ENCODE assay signal across 13 cellular contexts in genomic region chr1:225650198-225650597, GRCh38. TPM values are rescaled to one million over a fixed set of nuclear protein-coding genes. Genes with fewer than 3 reads are reported as not detected.
DNase-seq lines count a peak whose midpoint lies in the region; ATAC-seq, FAIRE-seq and TF ChIP-seq lines count a peak whose summit lies in the region.
"Had no signal": no experiment of that assay in that cellular context is flagged by ENCODE, and none has a peak within 500 bp of the region (broad histone marks: within the 10 kb centered on the region; RNA-seq: fewer than 3 reads in every experiment).

No MANE protein-coding gene starts in this region.

- peak overlapping the region; percentile 99 for H3K4me3 Mint-ChIP-seq in mesothelial cell of epicardium
- no peak overlapping the region for H3K4me3 Mint-ChIP-seq in stimulated activated effector memory CD8-positive, alpha-beta T cell treated with anti-CD3 and anti-CD28 coated beads, Interleukin-12 subunit alpha, Interleukin-12 subunit beta, amount 100 ng/mL, for 72 hours
- no peak overlapping the region for H3K4me3 Mint-ChIP-seq in activated naive CD4-positive, alpha-beta T cell treated with anti-CD3 and anti-CD28 coated beads for 36 hours

- H3K36me3 Mint-ChIP-seq in mesothelial cell of epicardium: peaks cover 9% of the 10 kb centered on the region
- H3K36me3 Mint-ChIP-seq in stimulated activated effector memory CD8-positive, alpha-beta T cell treated with anti-CD3 and anti-CD28 coated beads, Interleukin-12 subunit alpha, Interleukin-12 subunit beta, amount 100 ng/mL, for 72 hours: peaks cover 6% of the 10 kb centered on the region
- H3K36me3 Mint-ChIP-seq in activated naive CD4-positive, alpha-beta T cell treated with anti-CD3 and anti-CD28 coated beads for 36 hours (ENCODE audit: low read depth): no peaks in the 10 kb centered on the region

- H3K27ac ChIP-seq in HUES6 (ENCODE audit: low read depth, low read length) (no peak overlapping the region), testis (peak overlapping the region; percentile 98 to 99)

- H3K4me1 Mint-ChIP-seq in mesothelial cell of epicardium: peaks cover 48% of the 10 kb centered on the region
- peaks cover 15% of the 10 kb centered on the region for H3K4me1 Mint-ChIP-seq in stimulated activated effector memory CD8-positive, alpha-beta T cell treated with anti-CD3 and anti-CD28 coated beads, Interleukin-12 subunit alpha, Interleukin-12 subunit beta, amount 100 ng/mL, for 72 hours
- H3K4me1 Mint-ChIP-seq in activated naive CD4-positive, alpha-beta T cell treated with anti-CD3 and anti-CD28 coated beads for 36 hours (ENCODE audit: low read depth): peaks cover 10% of the 10 kb centered on the region

- no peak for ATAC-seq in stimulated activated effector memory CD8-positive, alpha-beta T cell treated with anti-CD3 and anti-CD28 coated beads, Interleukin-12 subunit alpha, Interleukin-12 subunit beta, amount 100 ng/mL, for 72 hours
- ATAC-seq: activated naive CD4-positive, alpha-beta T cell treated with anti-CD3 and anti-CD28 coated beads, Interleukin-2, amount 50 U/mL, for 72 hours had no signal

- WGBS in testis, 2 donors: 24 to 32% methylated on average over 7 of the region's 7 CpGs

- no peak overlapping the region for H3K9ac ChIP-seq in HUES6 (ENCODE audit: low read length)

- intact Hi-C loops in testis (cut with DNase I; ENCODE audit: low total_unique reads): loop anchor here (10.0 kb wide), 1 partner anchor 125 kb away; the partner anchor contains the start of gene SRP9
- intact Hi-C loops in activated naive CD4-positive, alpha-beta T cell treated with anti-CD3 and anti-CD28 coated beads for 36 hours (cut with micrococcal nuclease): loop anchor here (5.0 kb wide), 3 partner anchors 127 to 412 kb away; partner anchors contain the start of genes H3-3A, LBR and SRP9

- TF ChIP-seq CTCF in bronchial epithelial cell (IDR thresholded peaks at IDR 0.05; ENCODE audit: insufficient read depth, low read length, severe bottlenecking) (no peak), mesothelial cell of epicardium (IDR thresholded peaks at IDR 0.05; ENCODE audit: unreplicated experiment) (no peak), testis (IDR thresholded peaks at IDR 0.05) (no peak)

- H3K9me3 ChIP-seq in HUES6 (ENCODE audit: control insufficient read depth, insufficient read depth, low read depth, low read length) (no peaks in the 10 kb centered on the region; the same call in 1 of the 2 replicates), testis (no peaks in the 10 kb centered on the region)

- H3K27me3 ChIP-seq in HUES6 (ENCODE audit: control insufficient read depth, insufficient read depth, low read length): no peaks in the 10 kb centered on the region
- H3K27me3 ChIP-seq in bronchial epithelial cell (ENCODE audit: control insufficient read depth, insufficient read depth, low read length): no peaks in the 10 kb centered on the region
- no peaks in the 10 kb centered on the region for H3K27me3 ChIP-seq in testis

- H3K9me3 Mint-ChIP-seq in mesothelial cell of epicardium: peaks cover 4% of the 10 kb centered on the region
- no peaks in the 10 kb centered on the region for H3K9me3 Mint-ChIP-seq in stimulated activated effector memory CD8-positive, alpha-beta T cell treated with anti-CD3 and anti-CD28 coated beads, Interleukin-12 subunit alpha, Interleukin-12 subunit beta, amount 100 ng/mL, for 72 hours
- no peaks in the 10 kb centered on the region for H3K9me3 Mint-ChIP-seq in activated naive CD4-positive, alpha-beta T cell treated with anti-CD3 and anti-CD28 coated beads for 36 hours
- H3K9me3 Mint-ChIP-seq: activated naive CD4-positive, alpha-beta T cell treated with anti-CD3 and anti-CD28 coated beads, Interleukin-2, amount 50 U/mL, for 72 hours had no signal

- no peaks in the 10 kb centered on the region for H3K27me3 Mint-ChIP-seq in mesothelial cell of epicardium (ENCODE audit: low read depth)
- peaks cover 30% of the 10 kb centered on the region for H3K27me3 Mint-ChIP-seq in activated naive CD4-positive, alpha-beta T cell treated with anti-CD3 and anti-CD28 coated beads for 36 hours (ENCODE audit: low read depth)

- H3K4me3 ChIP-seq in HUES6 (ENCODE audit: low read depth, low read length): peak overlapping the region; percentile 76
- no peak overlapping the region for H3K4me3 ChIP-seq in bronchial epithelial cell (ENCODE audit: low read depth, low read length)
- peak overlapping the region; percentile 80 to 96 for H3K4me3 ChIP-seq in testis

- no peak for TF ChIP-seq POLR2A in testis (IDR thresholded peaks at IDR 0.05)

- H3K4me1 ChIP-seq in HUES6 (ENCODE audit: control insufficient read depth, insufficient read depth, low read length) (peaks cover 15% of the 10 kb centered on the region), testis (peaks cover 18% of the 10 kb centered on the region)

- H3K36me3 ChIP-seq in HUES6 (ENCODE audit: control insufficient read depth, insufficient read depth, low read length) (peaks cover 7% of the 10 kb centered on the region), bronchial epithelial cell (ENCODE audit: control insufficient read depth, insufficient read depth, low read length) (no peaks in the 10 kb centered on the region), testis (ENCODE audit: low read depth, missing control alignments) (no peaks in the 10 kb centered on the region)

- no peak for FAIRE-seq in bronchial epithelial cell (lab: Jason Lieb, UNC)

- CTCF ChIA-PET in activated naive CD4-positive, alpha-beta T cell treated with anti-CD3 and anti-CD28 coated beads for 36 hours (lab: Charles Lee): no interaction called here

- DNase-seq in bronchial epithelial cell (ENCODE audit: low read depth): peak; percentile 16
- no peak for DNase-seq in mesothelial cell of epicardium (ENCODE audit: low spot score in 2 of 2, unreplicated experiment in 2 of 2)
- DNase-seq in testis: no peak
- DNase-seq in activated T-cell treated with anti-CD3 and anti-CD28 coated beads, Interleukin-2, amount 50 U/mL, for 48 hours: no peak
- DNase-seq in stimulated activated effector memory CD8-positive, alpha-beta T cell treated with anti-CD3 and anti-CD28 coated beads, Interleukin-12 subunit alpha, Interleukin-12 subunit beta, amount 100 ng/mL, for 72 hours (ENCODE audit: low spot score in 2 of 2): no peak
- no peak for DNase-seq in NCI-H2227 treated with DMSO at 0.1 percent for 48 hours (lab: John Stamatoyannopoulos, UW)
- DNase-seq in activated naive CD4-positive, alpha-beta T cell treated with anti-CD3 and anti-CD28 coated beads for 36 hours: no peak
- DNase-seq: activated CD4-positive, alpha-beta T cell treated with anti-CD3 and anti-CD28 coated beads for 48 hours; DMS79; KBM-7; NCI-H446 treated with DMSO at 0.1 percent for 48 hours had no signal

- H3K27ac Mint-ChIP-seq in mesothelial cell of epicardium: peak overlapping the region; percentile 72
- no peak overlapping the region for H3K27ac Mint-ChIP-seq in stimulated activated effector memory CD8-positive, alpha-beta T cell treated with anti-CD3 and anti-CD28 coated beads, Interleukin-12 subunit alpha, Interleukin-12 subunit beta, amount 100 ng/mL, for 72 hours
- H3K27ac Mint-ChIP-seq in activated naive CD4-positive, alpha-beta T cell treated with anti-CD3 and anti-CD28 coated beads for 36 hours: no peak overlapping the region
- H3K27ac Mint-ChIP-seq: activated naive CD4-positive, alpha-beta T cell treated with anti-CD3 and anti-CD28 coated beads, Interleukin-2, amount 50 U/mL, for 72 hours had no signal

RNA-seq across cellular contexts. Expression of gene ENAH, which starts 2.7 kb away (rescaled TPM):
- total RNA-seq in bronchial epithelial cell (50.0 and 101 TPM in 2 replicates), mesothelial cell of epicardium (137 to 144 TPM (median 140 TPM) in 3 replicates), testis (100 to 1,000 TPM; 122 to 132 TPM)
- polyA plus RNA-seq in testis (ENCODE audit: insufficient read depth, low read depth, low replicate concordance): 84.3 TPM
- 1 to 10 TPM in 1 of 2 experiments, under 1 TPM in 1; 0.91 to 2.0 TPM for total RNA-seq in activated naive CD4-positive, alpha-beta T cell treated with anti-CD3 and anti-CD28 coated beads for 36 hours

Comparison
In these comparisons a context has a peak if more than half of its experiments do, and no peak if none do; other contexts are left out.
1. RNA of gene ENAH, which starts 2.7 kb away (total RNA-seq): 137 to 144 TPM in mesothelial cell of epicardium, 122 to 132 TPM in testis and 50.0 to 101 TPM in bronchial epithelial cell; 0.91 to 2.0 TPM in activated naive CD4-positive, alpha-beta T cell treated with anti-CD3 and anti-CD28 coated beads for 36 hours; every median in the first group is over 10 times any median in the second.